In genomic region chr17:72632026-72632684, GRCh38 we compare ENCODE assay signal across 1 cellular context.
TF ChIP-seq lines count a peak whose summit lies in the region.

No MANE protein-coding gene starts in this region.

TF ChIP-seq in HepG2, 621 proteins besides CTCF, POLR2A, EP300 and RAD21 (continued from another document and continues in another):
- TF ChIP-seq, protein P1, sequence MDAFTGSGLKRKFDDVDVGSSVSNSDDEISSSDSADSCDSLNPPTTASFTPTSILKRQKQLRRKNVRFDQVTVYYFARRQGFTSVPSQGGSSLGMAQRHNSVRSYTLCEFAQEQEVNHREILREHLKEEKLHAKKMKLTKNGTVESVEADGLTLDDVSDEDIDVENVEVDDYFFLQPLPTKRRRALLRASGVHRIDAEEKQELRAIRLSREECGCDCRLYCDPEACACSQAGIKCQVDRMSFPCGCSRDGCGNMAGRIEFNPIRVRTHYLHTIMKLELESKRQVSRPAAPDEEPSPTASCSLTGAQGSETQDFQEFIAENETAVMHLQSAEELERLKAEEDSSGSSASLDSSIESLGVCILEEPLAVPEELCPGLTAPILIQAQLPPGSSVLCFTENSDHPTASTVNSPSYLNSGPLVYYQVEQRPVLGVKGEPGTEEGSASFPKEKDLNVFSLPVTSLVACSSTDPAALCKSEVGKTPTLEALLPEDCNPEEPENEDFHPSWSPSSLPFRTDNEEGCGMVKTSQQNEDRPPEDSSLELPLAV (CRISPR knock-in tag; conservative IDR thresholded peaks at IDR 0.05; ENCODE audit: low read depth), result no peak
- TF ChIP-seq PBX2 (CRISPR knock-in tag; IDR thresholded peaks at IDR 0.05) (0 out of 2 replicates have a peak, but pooled peaks have one; percentile 30), SYNCRIP (IDR thresholded peaks at IDR 0.05; ENCODE audit: insufficient read depth, low read depth, low read length) (no peak), NR2F1 (CRISPR knock-in tag; IDR thresholded peaks at IDR 0.05) (peak; percentile 74 to 93), HOXA3 (CRISPR knock-in tag; IDR thresholded peaks at IDR 0.05) (peak; percentile 94), ZNF644 (CRISPR knock-in tag; IDR thresholded peaks at IDR 0.05; ENCODE audit: low read depth) (peak; percentile 94), ZNF431 (CRISPR knock-in tag; IDR thresholded peaks at IDR 0.05; ENCODE audit: borderline replicate concordance, low read depth) (peak; percentile 91), PRPF4 (IDR thresholded peaks at IDR 0.05; ENCODE audit: low read depth, low read length, poor library complexity, severe bottlenecking) (no peak), ZNF710 (CRISPR knock-in tag; IDR thresholded peaks at IDR 0.05; ENCODE audit: borderline replicate concordance) (peak; percentile 94), ZMYM3 (CRISPR knock-in tag; IDR thresholded peaks at IDR 0.05) (peak; percentile 93), RFX3 (CRISPR knock-in tag; IDR thresholded peaks at IDR 0.05) (0 out of 2 replicates have a peak, but pooled peaks have one; percentile 51), HOXA7 (CRISPR knock-in tag; IDR thresholded peaks at IDR 0.05) (no peak), ZFP36L2 (CRISPR knock-in tag; IDR thresholded peaks at IDR 0.05) (no peak), TAF15 (IDR thresholded peaks at IDR 0.05; ENCODE audit: low read depth, low read length, poor library complexity, severe bottlenecking) (no peak), SIX4 (CRISPR knock-in tag; IDR thresholded peaks at IDR 0.05) (peak; percentile 93), HNF4G (IDR thresholded peaks at IDR 0.05; ENCODE audit: borderline replicate concordance, low read depth, low read length) (peak; percentile 98), HNF4G (CRISPR knock-in tag; IDR thresholded peaks at IDR 0.05; ENCODE audit: borderline replicate concordance, low read depth) (peak; percentile 97; the same call in 1 of the 2 replicates), YY1 (IDR thresholded peaks at IDR 0.05; ENCODE audit: insufficient read depth, insufficient replicate concordance, low read depth, low read length) (peak; percentile 58), SIN3B (IDR thresholded peaks at IDR 0.05; ENCODE audit: low read length) (no peak), ZNF570 (CRISPR knock-in tag; IDR thresholded peaks at IDR 0.05; ENCODE audit: borderline replicate concordance) (no peak), MTF1 (CRISPR knock-in tag; IDR thresholded peaks at IDR 0.05) (no peak), ZBTB2 (CRISPR knock-in tag; IDR thresholded peaks at IDR 0.05; ENCODE audit: low read depth) (0 out of 2 replicates have a peak, but pooled peaks have one; percentile 44), NAIF1 (CRISPR knock-in tag; IDR thresholded peaks at IDR 0.05; ENCODE audit: borderline replicate concordance) (no peak), TBP (CRISPR knock-in tag; IDR thresholded peaks at IDR 0.05) (no peak), TBL1XR1 (IDR thresholded peaks at IDR 0.05; ENCODE audit: borderline replicate concordance, low read length, partially characterized antibody) (peak; percentile 73), TRIM24 (CRISPR knock-in tag; IDR thresholded peaks at IDR 0.05) (peak; percentile 71; the same call in 1 of the 2 replicates), ATRX (CRISPR knock-in tag; IDR thresholded peaks at IDR 0.05; ENCODE audit: borderline replicate concordance) (no peak), ZNF691 (CRISPR knock-in tag; IDR thresholded peaks at IDR 0.05; ENCODE audit: borderline replicate concordance, low read depth) (no peak), MEIS1 (CRISPR knock-in tag; IDR thresholded peaks at IDR 0.05; ENCODE audit: borderline replicate concordance) (peak; percentile 72; the same call in 1 of the 2 replicates), KAT7 (CRISPR knock-in tag; IDR thresholded peaks at IDR 0.05; ENCODE audit: borderline replicate concordance) (0 out of 2 replicates have a peak, but pooled peaks have one; percentile 63), REL (CRISPR knock-in tag; conservative IDR thresholded peaks at IDR 0.05) (no peak), CHD4 (IDR thresholded peaks at IDR 0.05; ENCODE audit: borderline replicate concordance, low read length) (no peak), NBN (conservative IDR thresholded peaks at IDR 0.05) (no peak), SOX13 (IDR thresholded peaks at IDR 0.05) (peak; percentile 88; the same call in 1 of the 2 replicates), SOX13 (CRISPR knock-in tag; conservative IDR thresholded peaks at IDR 0.05 in 1 of 2, IDR thresholded peaks at IDR 0.05 in 1 of 2) (peak in 1 of 2 experiments; percentile 96; a peak in 2 of 4 replicates), CBX2 (IDR thresholded peaks at IDR 0.05; ENCODE audit: low read depth, low read length) (no peak), CBX2 (CRISPR knock-in tag; IDR thresholded peaks at IDR 0.05; ENCODE audit: low read depth) (no peak), DPF2 (CRISPR knock-in tag; IDR thresholded peaks at IDR 0.05; ENCODE audit: borderline replicate concordance, low read depth) (peak; percentile 96), FIP1L1 (IDR thresholded peaks at IDR 0.05; ENCODE audit: borderline replicate concordance, insufficient read depth, low read depth, low read length) (no peak)
- TF ChIP-seq, protein P2, sequence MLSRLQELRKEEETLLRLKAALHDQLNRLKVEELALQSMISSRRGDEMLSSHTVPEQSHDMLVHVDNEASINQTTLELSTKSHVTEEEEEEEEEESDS (CRISPR knock-in tag; IDR thresholded peaks at IDR 0.05; ENCODE audit: borderline replicate concordance), result no peak
- TF ChIP-seq, protein P3, sequence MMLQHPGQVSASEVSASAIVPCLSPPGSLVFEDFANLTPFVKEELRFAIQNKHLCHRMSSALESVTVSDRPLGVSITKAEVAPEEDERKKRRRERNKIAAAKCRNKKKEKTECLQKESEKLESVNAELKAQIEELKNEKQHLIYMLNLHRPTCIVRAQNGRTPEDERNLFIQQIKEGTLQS (CRISPR knock-in tag; IDR thresholded peaks at IDR 0.05), result peak; percentile 88
- TF ChIP-seq, protein P4, sequence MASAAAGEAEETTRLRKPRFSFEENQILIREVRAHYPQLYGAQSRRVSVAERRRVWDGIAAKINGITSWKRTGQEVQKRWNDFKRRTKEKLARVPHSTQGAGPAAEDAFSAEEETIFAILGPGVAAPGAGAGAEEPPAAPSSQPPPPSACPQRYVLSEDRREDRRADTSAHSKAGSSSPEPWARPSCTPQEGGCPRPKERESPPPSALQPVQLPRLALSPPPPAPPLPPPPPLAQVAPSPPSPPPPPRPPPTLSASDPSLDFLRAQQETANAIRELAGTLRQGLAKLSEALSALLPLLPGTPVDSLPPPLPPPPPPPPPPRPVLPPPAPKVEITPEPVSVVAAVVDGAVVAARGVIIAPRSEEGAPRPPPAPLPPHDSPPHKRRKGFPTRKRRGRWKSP (CRISPR knock-in tag; IDR thresholded peaks at IDR 0.05), result peak; percentile 87
- TF ChIP-seq, protein P5, sequence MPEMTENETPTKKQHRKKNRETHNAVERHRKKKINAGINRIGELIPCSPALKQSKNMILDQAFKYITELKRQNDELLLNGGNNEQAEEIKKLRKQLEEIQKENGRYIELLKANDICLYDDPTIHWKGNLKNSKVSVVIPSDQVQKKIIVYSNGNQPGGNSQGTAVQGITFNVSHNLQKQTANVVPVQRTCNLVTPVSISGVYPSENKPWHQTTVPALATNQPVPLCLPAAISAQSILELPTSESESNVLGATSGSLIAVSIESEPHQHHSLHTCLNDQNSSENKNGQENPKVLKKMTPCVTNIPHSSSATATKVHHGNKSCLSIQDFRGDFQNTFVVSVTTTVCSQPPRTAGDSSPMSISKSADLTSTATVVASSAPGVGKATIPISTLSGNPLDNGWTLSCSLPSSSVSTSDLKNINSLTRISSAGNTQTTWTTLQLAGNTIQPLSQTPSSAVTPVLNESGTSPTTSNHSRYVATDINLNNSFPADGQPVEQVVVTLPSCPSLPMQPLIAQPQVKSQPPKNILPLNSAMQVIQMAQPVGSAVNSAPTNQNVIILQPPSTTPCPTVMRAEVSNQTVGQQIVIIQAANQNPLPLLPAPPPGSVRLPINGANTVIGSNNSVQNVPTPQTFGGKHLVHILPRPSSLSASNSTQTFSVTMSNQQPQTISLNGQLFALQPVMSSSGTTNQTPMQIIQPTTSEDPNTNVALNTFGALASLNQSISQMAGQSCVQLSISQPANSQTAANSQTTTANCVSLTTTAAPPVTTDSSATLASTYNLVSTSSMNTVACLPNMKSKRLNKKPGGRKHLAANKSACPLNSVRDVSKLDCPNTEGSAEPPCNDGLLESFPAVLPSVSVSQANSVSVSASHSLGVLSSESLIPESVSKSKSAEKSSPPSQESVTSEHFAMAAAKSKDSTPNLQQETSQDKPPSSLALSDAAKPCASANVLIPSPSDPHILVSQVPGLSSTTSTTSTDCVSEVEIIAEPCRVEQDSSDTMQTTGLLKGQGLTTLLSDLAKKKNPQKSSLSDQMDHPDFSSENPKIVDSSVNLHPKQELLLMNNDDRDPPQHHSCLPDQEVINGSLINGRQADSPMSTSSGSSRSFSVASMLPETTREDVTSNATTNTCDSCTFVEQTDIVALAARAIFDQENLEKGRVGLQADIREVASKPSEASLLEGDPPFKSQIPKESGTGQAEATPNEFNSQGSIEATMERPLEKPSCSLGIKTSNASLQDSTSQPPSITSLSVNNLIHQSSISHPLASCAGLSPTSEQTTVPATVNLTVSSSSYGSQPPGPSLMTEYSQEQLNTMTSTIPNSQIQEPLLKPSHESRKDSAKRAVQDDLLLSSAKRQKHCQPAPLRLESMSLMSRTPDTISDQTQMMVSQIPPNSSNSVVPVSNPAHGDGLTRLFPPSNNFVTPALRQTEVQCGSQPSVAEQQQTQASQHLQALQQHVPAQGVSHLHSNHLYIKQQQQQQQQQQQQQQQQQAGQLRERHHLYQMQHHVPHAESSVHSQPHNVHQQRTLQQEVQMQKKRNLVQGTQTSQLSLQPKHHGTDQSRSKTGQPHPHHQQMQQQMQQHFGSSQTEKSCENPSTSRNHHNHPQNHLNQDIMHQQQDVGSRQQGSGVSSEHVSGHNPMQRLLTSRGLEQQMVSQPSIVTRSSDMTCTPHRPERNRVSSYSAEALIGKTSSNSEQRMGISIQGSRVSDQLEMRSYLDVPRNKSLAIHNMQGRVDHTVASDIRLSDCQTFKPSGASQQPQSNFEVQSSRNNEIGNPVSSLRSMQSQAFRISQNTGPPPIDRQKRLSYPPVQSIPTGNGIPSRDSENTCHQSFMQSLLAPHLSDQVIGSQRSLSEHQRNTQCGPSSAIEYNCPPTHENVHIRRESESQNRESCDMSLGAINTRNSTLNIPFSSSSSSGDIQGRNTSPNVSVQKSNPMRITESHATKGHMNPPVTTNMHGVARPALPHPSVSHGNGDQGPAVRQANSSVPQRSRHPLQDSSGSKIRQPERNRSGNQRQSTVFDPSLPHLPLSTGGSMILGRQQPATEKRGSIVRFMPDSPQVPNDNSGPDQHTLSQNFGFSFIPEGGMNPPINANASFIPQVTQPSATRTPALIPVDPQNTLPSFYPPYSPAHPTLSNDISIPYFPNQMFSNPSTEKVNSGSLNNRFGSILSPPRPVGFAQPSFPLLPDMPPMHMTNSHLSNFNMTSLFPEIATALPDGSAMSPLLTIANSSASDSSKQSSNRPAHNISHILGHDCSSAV (CRISPR knock-in tag; IDR thresholded peaks at IDR 0.05; ENCODE audit: borderline replicate concordance), result no peak
- TF ChIP-seq, protein P6, sequence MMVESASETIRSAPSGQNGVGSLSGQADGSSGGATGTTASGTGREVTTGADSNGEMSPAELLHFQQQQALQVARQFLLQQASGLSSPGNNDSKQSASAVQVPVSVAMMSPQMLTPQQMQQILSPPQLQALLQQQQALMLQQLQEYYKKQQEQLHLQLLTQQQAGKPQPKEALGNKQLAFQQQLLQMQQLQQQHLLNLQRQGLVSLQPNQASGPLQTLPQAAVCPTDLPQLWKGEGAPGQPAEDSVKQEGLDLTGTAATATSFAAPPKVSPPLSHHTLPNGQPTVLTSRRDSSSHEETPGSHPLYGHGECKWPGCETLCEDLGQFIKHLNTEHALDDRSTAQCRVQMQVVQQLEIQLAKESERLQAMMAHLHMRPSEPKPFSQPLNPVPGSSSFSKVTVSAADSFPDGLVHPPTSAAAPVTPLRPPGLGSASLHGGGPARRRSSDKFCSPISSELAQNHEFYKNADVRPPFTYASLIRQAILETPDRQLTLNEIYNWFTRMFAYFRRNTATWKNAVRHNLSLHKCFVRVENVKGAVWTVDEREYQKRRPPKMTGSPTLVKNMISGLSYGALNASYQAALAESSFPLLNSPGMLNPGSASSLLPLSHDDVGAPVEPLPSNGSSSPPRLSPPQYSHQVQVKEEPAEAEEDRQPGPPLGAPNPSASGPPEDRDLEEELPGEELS (CRISPR knock-in tag; IDR thresholded peaks at IDR 0.05), result peak; percentile 96
